In genomic region chr2:219576505-219577388, GRCh38 we compare ENCODE assay signal across 1 cellular context.
TF ChIP-seq lines count a peak whose summit lies in the region.

No MANE protein-coding gene starts in this region.

TF ChIP-seq in HepG2, 621 proteins besides CTCF, POLR2A, EP300 and RAD21 (continued from another document and continues in another):
- TF ChIP-seq USF2 (IDR thresholded peaks at IDR 0.05; ENCODE audit: low read depth, low read length) (no peak), USF2 (CRISPR knock-in tag; IDR thresholded peaks at IDR 0.05; ENCODE audit: borderline replicate concordance) (no peak; the same call in 1 of the 2 replicates), NR1H2 (CRISPR knock-in tag; IDR thresholded peaks at IDR 0.05; ENCODE audit: borderline replicate concordance, low read depth) (peak; percentile 78; the same call in 1 of the 2 replicates), ZBTB26 (CRISPR knock-in tag; IDR thresholded peaks at IDR 0.05; ENCODE audit: borderline replicate concordance) (peak; percentile 96), GZF1 (CRISPR knock-in tag; IDR thresholded peaks at IDR 0.05) (peak; percentile 94), ZNF431 (CRISPR knock-in tag; IDR thresholded peaks at IDR 0.05; ENCODE audit: borderline replicate concordance, low read depth) (peak; percentile 97), NFE2L2 (IDR thresholded peaks at IDR 0.05; ENCODE audit: low read length) (peak; percentile 15; the same call in 1 of the 2 replicates), ZMYM3 (CRISPR knock-in tag; IDR thresholded peaks at IDR 0.05) (peak; percentile 97), SIN3A (IDR thresholded peaks at IDR 0.05; ENCODE audit: borderline replicate concordance, low read depth, low read length) (peak; percentile 50; the same call in 1 of the 2 replicates), ZNF550 (CRISPR knock-in tag; IDR thresholded peaks at IDR 0.05; ENCODE audit: borderline replicate concordance) (no peak), ONECUT2 (CRISPR knock-in tag; IDR thresholded peaks at IDR 0.05) (peak; percentile 48; the same call in 1 of the 2 replicates), IRF2 (CRISPR knock-in tag; IDR thresholded peaks at IDR 0.05) (peak; percentile 98), TSC22D2 (CRISPR knock-in tag; IDR thresholded peaks at IDR 0.05; ENCODE audit: borderline replicate concordance) (no peak), ARNT (IDR thresholded peaks at IDR 0.05) (peak; percentile 50; the same call in 1 of the 2 replicates), NPAS2 (CRISPR knock-in tag; IDR thresholded peaks at IDR 0.05; ENCODE audit: borderline replicate concordance) (no peak), RBFOX2 (IDR thresholded peaks at IDR 0.05; ENCODE audit: low read depth, low read length) (peak; percentile 37), HDAC2 (CRISPR knock-in tag; IDR thresholded peaks at IDR 0.05) (peak; percentile 99), CHD2 (IDR thresholded peaks at IDR 0.05; ENCODE audit: low read depth, low read length) (peak; percentile 63; the same call in 1 of the 2 replicates), ZNF672 (CRISPR knock-in tag; IDR thresholded peaks at IDR 0.05) (no peak; the same call in 1 of the 2 replicates), GPN1 (CRISPR knock-in tag; IDR thresholded peaks at IDR 0.05; ENCODE audit: borderline replicate concordance) (no peak), AGO1 (IDR thresholded peaks at IDR 0.05; ENCODE audit: low read depth, low read length, poor library complexity, severe bottlenecking) (no peak), DPF2 (CRISPR knock-in tag; IDR thresholded peaks at IDR 0.05; ENCODE audit: borderline replicate concordance, low read depth) (peak; percentile 97), NONO (IDR thresholded peaks at IDR 0.05) (no peak), NONO (CRISPR knock-in tag; conservative IDR thresholded peaks at IDR 0.05) (peak; percentile 97), ZNF432 (CRISPR knock-in tag; IDR thresholded peaks at IDR 0.05; ENCODE audit: borderline replicate concordance) (no peak), SNAI1 (CRISPR knock-in tag; IDR thresholded peaks at IDR 0.05; ENCODE audit: borderline replicate concordance) (peak; percentile 97), NR0B2 (CRISPR knock-in tag; IDR thresholded peaks at IDR 0.05) (peak; percentile 83; the same call in 1 of the 2 replicates), TAF1 (CRISPR knock-in tag; IDR thresholded peaks at IDR 0.05) (peak; percentile 71), ZNF589 (CRISPR knock-in tag; conservative IDR thresholded peaks at IDR 0.05) (peak; percentile 98), SMAD1 (CRISPR knock-in tag; IDR thresholded peaks at IDR 0.05; ENCODE audit: borderline replicate concordance, low read depth) (0 out of 2 replicates have a peak, but pooled peaks have one; percentile 95), FOXJ3 (CRISPR knock-in tag; IDR thresholded peaks at IDR 0.05; ENCODE audit: borderline replicate concordance) (peak; percentile 91), TOPORS (CRISPR knock-in tag; IDR thresholded peaks at IDR 0.05) (peak; percentile 69; the same call in 1 of the 2 replicates), HNRNPLL (IDR thresholded peaks at IDR 0.05; ENCODE audit: low read depth, low read length, poor library complexity, severe bottlenecking) (no peak), NR2F1 (CRISPR knock-in tag; IDR thresholded peaks at IDR 0.05) (peak; percentile 23 to 40; a peak in 1 of 4 replicates), ZNF710 (CRISPR knock-in tag; IDR thresholded peaks at IDR 0.05; ENCODE audit: borderline replicate concordance) (peak; percentile 97), AKAP8 (CRISPR knock-in tag; IDR thresholded peaks at IDR 0.05) (peak; percentile 42; the same call in 1 of the 2 replicates), KLF15 (CRISPR knock-in tag; IDR thresholded peaks at IDR 0.05; ENCODE audit: borderline replicate concordance) (0 out of 2 replicates have a peak, but pooled peaks have one; percentile 59), TMF1 (CRISPR knock-in tag; IDR thresholded peaks at IDR 0.05; ENCODE audit: low read depth) (no peak; the same call in 1 of the 2 replicates), FIP1L1 (IDR thresholded peaks at IDR 0.05; ENCODE audit: borderline replicate concordance, insufficient read depth, low read depth, low read length) (0 out of 2 replicates have a peak, but pooled peaks have one; percentile 76)
- TF ChIP-seq, protein P1, sequence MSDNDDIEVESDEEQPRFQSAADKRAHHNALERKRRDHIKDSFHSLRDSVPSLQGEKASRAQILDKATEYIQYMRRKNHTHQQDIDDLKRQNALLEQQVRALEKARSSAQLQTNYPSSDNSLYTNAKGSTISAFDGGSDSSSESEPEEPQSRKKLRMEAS (IDR thresholded peaks at IDR 0.05), result peak; percentile 95
- TF ChIP-seq, protein P2, sequence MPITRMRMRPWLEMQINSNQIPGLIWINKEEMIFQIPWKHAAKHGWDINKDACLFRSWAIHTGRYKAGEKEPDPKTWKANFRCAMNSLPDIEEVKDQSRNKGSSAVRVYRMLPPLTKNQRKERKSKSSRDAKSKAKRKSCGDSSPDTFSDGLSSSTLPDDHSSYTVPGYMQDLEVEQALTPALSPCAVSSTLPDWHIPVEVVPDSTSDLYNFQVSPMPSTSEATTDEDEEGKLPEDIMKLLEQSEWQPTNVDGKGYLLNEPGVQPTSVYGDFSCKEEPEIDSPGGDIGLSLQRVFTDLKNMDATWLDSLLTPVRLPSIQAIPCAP (CRISPR knock-in tag; IDR thresholded peaks at IDR 0.05; ENCODE audit: low read depth), result no peak
- TF ChIP-seq, protein P3, sequence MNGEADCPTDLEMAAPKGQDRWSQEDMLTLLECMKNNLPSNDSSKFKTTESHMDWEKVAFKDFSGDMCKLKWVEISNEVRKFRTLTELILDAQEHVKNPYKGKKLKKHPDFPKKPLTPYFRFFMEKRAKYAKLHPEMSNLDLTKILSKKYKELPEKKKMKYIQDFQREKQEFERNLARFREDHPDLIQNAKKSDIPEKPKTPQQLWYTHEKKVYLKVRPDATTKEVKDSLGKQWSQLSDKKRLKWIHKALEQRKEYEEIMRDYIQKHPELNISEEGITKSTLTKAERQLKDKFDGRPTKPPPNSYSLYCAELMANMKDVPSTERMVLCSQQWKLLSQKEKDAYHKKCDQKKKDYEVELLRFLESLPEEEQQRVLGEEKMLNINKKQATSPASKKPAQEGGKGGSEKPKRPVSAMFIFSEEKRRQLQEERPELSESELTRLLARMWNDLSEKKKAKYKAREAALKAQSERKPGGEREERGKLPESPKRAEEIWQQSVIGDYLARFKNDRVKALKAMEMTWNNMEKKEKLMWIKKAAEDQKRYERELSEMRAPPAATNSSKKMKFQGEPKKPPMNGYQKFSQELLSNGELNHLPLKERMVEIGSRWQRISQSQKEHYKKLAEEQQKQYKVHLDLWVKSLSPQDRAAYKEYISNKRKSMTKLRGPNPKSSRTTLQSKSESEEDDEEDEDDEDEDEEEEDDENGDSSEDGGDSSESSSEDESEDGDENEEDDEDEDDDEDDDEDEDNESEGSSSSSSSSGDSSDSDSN (CRISPR knock-in tag; IDR thresholded peaks at IDR 0.05), result peak; percentile 93; the same call in 1 of the 2 replicates
- TF ChIP-seq, protein P4, sequence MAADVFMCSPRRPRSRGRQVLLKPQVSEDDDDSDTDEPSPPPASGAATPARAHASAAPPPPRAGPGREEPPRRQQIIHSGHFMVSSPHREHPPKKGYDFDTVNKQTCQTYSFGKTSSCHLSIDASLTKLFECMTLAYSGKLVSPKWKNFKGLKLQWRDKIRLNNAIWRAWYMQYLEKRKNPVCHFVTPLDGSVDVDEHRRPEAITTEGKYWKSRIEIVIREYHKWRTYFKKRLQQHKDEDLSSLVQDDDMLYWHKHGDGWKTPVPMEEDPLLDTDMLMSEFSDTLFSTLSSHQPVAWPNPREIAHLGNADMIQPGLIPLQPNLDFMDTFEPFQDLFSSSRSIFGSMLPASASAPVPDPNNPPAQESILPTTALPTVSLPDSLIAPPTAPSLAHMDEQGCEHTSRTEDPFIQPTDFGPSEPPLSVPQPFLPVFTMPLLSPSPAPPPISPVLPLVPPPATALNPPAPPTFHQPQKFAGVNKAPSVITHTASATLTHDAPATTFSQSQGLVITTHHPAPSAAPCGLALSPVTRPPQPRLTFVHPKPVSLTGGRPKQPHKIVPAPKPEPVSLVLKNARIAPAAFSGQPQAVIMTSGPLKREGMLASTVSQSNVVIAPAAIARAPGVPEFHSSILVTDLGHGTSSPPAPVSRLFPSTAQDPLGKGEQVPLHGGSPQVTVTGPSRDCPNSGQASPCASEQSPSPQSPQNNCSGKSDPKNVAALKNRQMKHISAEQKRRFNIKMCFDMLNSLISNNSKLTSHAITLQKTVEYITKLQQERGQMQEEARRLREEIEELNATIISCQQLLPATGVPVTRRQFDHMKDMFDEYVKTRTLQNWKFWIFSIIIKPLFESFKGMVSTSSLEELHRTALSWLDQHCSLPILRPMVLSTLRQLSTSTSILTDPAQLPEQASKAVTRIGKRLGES (CRISPR knock-in tag; IDR thresholded peaks at IDR 0.05; ENCODE audit: borderline replicate concordance), result no peak
- TF ChIP-seq, protein P5, sequence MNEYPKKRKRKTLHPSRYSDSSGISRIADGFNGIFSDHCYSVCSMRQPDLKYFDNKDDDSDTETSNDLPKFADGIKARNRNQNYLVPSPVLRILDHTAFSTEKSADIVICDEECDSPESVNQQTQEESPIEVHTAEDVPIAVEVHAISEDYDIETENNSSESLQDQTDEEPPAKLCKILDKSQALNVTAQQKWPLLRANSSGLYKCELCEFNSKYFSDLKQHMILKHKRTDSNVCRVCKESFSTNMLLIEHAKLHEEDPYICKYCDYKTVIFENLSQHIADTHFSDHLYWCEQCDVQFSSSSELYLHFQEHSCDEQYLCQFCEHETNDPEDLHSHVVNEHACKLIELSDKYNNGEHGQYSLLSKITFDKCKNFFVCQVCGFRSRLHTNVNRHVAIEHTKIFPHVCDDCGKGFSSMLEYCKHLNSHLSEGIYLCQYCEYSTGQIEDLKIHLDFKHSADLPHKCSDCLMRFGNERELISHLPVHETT (CRISPR knock-in tag; conservative IDR thresholded peaks at IDR 0.05), result peak; percentile 78
- TF ChIP-seq, protein P6, sequence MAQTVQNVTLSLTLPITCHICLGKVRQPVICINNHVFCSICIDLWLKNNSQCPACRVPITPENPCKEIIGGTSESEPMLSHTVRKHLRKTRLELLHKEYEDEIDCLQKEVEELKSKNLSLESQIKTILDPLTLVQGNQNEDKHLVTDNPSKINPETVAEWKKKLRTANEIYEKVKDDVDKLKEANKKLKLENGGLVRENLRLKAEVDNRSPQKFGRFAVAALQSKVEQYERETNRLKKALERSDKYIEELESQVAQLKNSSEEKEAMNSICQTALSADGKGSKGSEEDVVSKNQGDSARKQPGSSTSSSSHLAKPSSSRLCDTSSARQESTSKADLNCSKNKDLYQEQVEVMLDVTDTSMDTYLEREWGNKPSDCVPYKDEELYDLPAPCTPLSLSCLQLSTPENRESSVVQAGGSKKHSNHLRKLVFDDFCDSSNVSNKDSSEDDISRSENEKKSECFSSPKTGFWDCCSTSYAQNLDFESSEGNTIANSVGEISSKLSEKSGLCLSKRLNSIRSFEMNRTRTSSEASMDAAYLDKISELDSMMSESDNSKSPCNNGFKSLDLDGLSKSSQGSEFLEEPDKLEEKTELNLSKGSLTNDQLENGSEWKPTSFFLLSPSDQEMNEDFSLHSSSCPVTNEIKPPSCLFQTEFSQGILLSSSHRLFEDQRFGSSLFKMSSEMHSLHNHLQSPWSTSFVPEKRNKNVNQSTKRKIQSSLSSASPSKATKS (CRISPR knock-in tag; IDR thresholded peaks at IDR 0.05), result no peak
